22 cellular contexts compared by ENCODE assay signal in the genomic region with DNA sequence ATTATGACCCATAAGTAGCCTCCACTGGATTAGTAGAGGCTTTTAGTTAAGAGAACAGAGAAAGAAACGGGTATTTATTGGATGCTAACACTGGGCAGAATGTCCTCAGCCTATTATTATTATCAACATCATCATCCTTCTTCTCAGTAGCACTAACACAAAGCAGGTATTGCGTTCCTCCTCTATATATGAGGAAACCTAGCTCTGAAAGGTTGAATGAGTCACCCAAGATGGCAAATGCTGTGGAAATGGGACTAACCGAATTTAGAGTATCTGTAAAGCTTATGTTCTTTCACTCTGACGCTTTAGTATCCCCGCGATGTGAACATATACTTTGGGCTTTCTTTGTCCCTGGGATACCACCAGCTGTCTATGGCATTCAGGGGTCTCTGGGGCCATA.
"Had no signal": no experiment of that assay in that cellular context is flagged by ENCODE, and none has a peak within 500 bp of the region (broad histone marks: within the 10 kb centered on the region; RNA-seq: fewer than 3 reads in every experiment).

No MANE protein-coding gene starts in this region.

- H3K4me3 Mint-ChIP-seq: activated CD4-positive, alpha-beta memory T cell treated with anti-CD3 and anti-CD28 coated beads for 36 hours; activated T-helper 17 cell treated with anti-CD3 and anti-CD28 coated beads, Interleukin-2, amount 50 U/mL, for 72 hours; mesothelial cell of epicardium; natural killer cell treated with Interleukin-12 subunit alpha and Interleukin-12 subunit beta and Interleukin-15 and Interleukin-18, amount 100 ng/mL, for 72 hours; stimulated activated memory B cell treated with anti-CD40 and anti-IgM and Interleukin-4, amounts not matched to agents 10 μg/mL and 1 μg/mL and 100 μg/mL, for 72 hours; T-helper 2 cell treated with Interferon-gamma antibody and Interleukin-4, amounts not matched to agents 5 μg/mL and 100 μg/mL, for 36 hours had no signal

- H3K4me3 ChIP-seq: lower lobe of right lung, right lobe of liver, smooth muscle cell, testis had no signal

- DNase-seq: activated CD4-positive, alpha-beta memory T cell treated with anti-CD3 and anti-CD28 coated beads for 36 hours; activated naive CD4-positive, alpha-beta T cell; activated T-cell treated with anti-CD3 and anti-CD28 coated beads, Interleukin-2, amount 50 U/mL, for 1 hour; dermis blood vessel endothelial cell; effector memory CD4-positive, alpha-beta T cell; foreskin melanocyte; hypothalamus; islet precursor cell; lower lobe of right lung; right lobe of liver; stimulated activated CD4-positive, alpha-beta T cell treated with anti-CD3 and anti-CD28 coated beads, Interleukin-4, amount 100 ng/mL, for 1 hour; testis had no signal

- H3K9me3 ChIP-seq: lower lobe of right lung, neutrophil, right lobe of liver, testis had no signal

- H3K27me3 ChIP-seq: neutrophil, right lobe of liver, testis had no signal

- H3K27ac ChIP-seq: lower lobe of right lung, neutrophil, parathyroid adenoma, right lobe of liver, testis had no signal

- H3K36me3 Mint-ChIP-seq: activated CD4-positive, alpha-beta memory T cell treated with anti-CD3 and anti-CD28 coated beads for 36 hours; mesothelial cell of epicardium; natural killer cell treated with Interleukin-12 subunit alpha and Interleukin-12 subunit beta and Interleukin-15 and Interleukin-18, amount 100 ng/mL, for 72 hours; stimulated activated memory B cell treated with anti-CD40 and anti-IgM and Interleukin-4, amounts not matched to agents 10 μg/mL and 1 μg/mL and 100 μg/mL, for 72 hours had no signal

- H3K36me3 ChIP-seq: lower lobe of right lung, neutrophil, right lobe of liver had no signal

- H3K4me1 ChIP-seq: lower lobe of right lung, parathyroid adenoma, right lobe of liver, testis had no signal

- H3K27ac Mint-ChIP-seq: activated CD4-positive, alpha-beta memory T cell treated with anti-CD3 and anti-CD28 coated beads for 36 hours; activated T-helper 17 cell treated with anti-CD3 and anti-CD28 coated beads, Interleukin-2, amount 50 U/mL, for 72 hours; mesothelial cell of epicardium; natural killer cell treated with Interleukin-12 subunit alpha and Interleukin-12 subunit beta and Interleukin-15 and Interleukin-18, amount 100 ng/mL, for 72 hours; T-helper 2 cell treated with Interferon-gamma antibody and Interleukin-4, amounts not matched to agents 5 μg/mL and 100 μg/mL, for 36 hours had no signal

- ATAC-seq: activated T-helper 17 cell treated with anti-CD3 and anti-CD28 coated beads, Interleukin-2, amount 50 U/mL, for 72 hours; stimulated activated memory B cell treated with anti-CD40 and anti-IgM and Interleukin-4, amounts not matched to agents 10 μg/mL and 1 μg/mL and 100 μg/mL, for 72 hours had no signal

- H3K27me3 Mint-ChIP-seq: activated CD4-positive, alpha-beta memory T cell treated with anti-CD3 and anti-CD28 coated beads for 36 hours; activated T-helper 17 cell treated with anti-CD3 and anti-CD28 coated beads, Interleukin-2, amount 50 U/mL, for 72 hours; natural killer cell treated with Interleukin-12 subunit alpha and Interleukin-12 subunit beta and Interleukin-15 and Interleukin-18, amount 100 ng/mL, for 72 hours; stimulated activated memory B cell treated with anti-CD40 and anti-IgM and Interleukin-4, amounts not matched to agents 10 μg/mL and 1 μg/mL and 100 μg/mL, for 72 hours had no signal

- FAIRE-seq: endothelial cell of umbilical vein, TTC549 had no signal
